Comparison of ENCODE assay signal across 20 cellular contexts in the genomic region with DNA sequence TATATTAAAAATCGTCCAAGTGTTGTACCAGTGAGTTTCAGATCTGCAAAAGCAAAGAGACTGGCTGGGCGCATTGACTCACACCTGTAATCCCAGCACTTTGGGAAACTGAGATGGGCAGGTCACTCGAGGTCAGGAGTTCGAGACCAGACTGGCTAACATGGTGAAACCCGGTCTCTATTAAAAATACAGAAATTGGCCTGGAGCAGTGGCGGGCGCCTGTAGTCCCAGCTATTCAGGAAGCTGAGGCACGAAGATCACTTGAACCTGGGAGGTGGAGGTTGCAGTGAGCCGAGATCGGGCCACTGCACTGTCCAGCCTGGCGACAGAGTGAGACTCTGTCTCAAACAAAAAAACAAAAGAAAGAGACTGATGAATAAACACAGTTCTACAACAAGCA. TPM values are rescaled to one million over a fixed set of nuclear protein-coding genes. Genes with fewer than 3 reads are reported as not detected.
DNase-seq lines count a peak whose midpoint lies in the region; ATAC-seq and TF ChIP-seq lines count a peak whose summit lies in the region.
"Had no signal": no experiment of that assay in that cellular context is flagged by ENCODE, and none has a peak within 500 bp of the region (broad histone marks: within the 10 kb centered on the region; RNA-seq: fewer than 3 reads in every experiment).

No MANE protein-coding gene starts in this region.

- POLR2A ChIA-PET in Caco-2 (lab: Charles Lee) (no interaction called here), RWPE1 (lab: Yijun Ruan, JAX; ENCODE audit: low non-redundant PET) (no interaction called here)

- BruUV-seq in Caco-2 (replicated peaks; lab: Mats Ljungman, UMichigan), result no TSS peak

- H3K36me3 ChIP-seq in Caco-2 (ENCODE audit: control insufficient read depth, insufficient read depth, low read length) (no peaks in the 10 kb centered on the region), esophagus squamous epithelium (no peaks in the 10 kb centered on the region), trophoblast cell (ENCODE audit: control insufficient read depth in 1 of 2, insufficient read depth in 2 of 2, low read length in 2 of 2) (no peaks in the 10 kb centered on the region)
- H3K36me3 ChIP-seq: BE2C, HAP-1 had no signal

- H3K14ac ChIP-seq in trophoblast cell (ENCODE audit: low read length), result no peak overlapping the region

- no peak overlapping the region for H2AFZ ChIP-seq in trophoblast cell (ENCODE audit: insufficient read depth, low read length, poor library complexity)

- H3K4me1 ChIP-seq in Caco-2 (peaks cover 27% of the 10 kb centered on the region), esophagus squamous epithelium (peaks cover 30 to 60% (median 51%) of the 10 kb centered on the region in 3 donors), trophoblast cell (ENCODE audit: control insufficient read depth in 1 of 2, insufficient read depth in 2 of 2, low read length in 2 of 2) (peaks cover 8 to 9% of the 10 kb centered on the region in 2 experiments)
- H3K4me1 ChIP-seq: BE2C, HAP-1 had no signal

- H3K4me3 ChIP-seq in Caco-2 (ENCODE audit: low read depth, low read length) (no peak overlapping the region), esophagus squamous epithelium (no peak overlapping the region), trophoblast cell (ENCODE audit: low read depth, low read length) (no peak overlapping the region)
- H3K4me3 ChIP-seq: HAP-1 had no signal

- no peak overlapping the region for H3K18ac ChIP-seq in trophoblast cell (ENCODE audit: low read length)

- no peak for ATAC-seq in GM21619 (IDR thresholded peaks at IDR 0.05; ENCODE audit: unreplicated experiment)
- ATAC-seq in activated naive CD8-positive, alpha-beta T cell treated with anti-CD3 and anti-CD28 coated beads, Interleukin-2, amount 50 U/mL, for 24 hours, result no peak

- H3K9me3 ChIP-seq in Caco-2 (no peaks in the 10 kb centered on the region), esophagus squamous epithelium (no peaks in the 10 kb centered on the region), trophoblast cell (ENCODE audit: insufficient read depth, low read depth, low read length) (no peaks in the 10 kb centered on the region)
- H3K9me3 ChIP-seq: BE2C, HAP-1 had no signal

- peak overlapping the region; percentile 79 for H3K27ac Mint-ChIP-seq in Caco-2 (ENCODE audit: unreplicated experiment)
- no peak overlapping the region for H3K27ac Mint-ChIP-seq in activated naive CD8-positive, alpha-beta T cell treated with anti-CD3 and anti-CD28 coated beads, Interleukin-2, amount 50 U/mL, for 24 hours
- H3K27ac Mint-ChIP-seq: CD4-positive, alpha-beta T cell had no signal

- no peak overlapping the region for H2BK5ac ChIP-seq in trophoblast cell (ENCODE audit: low read depth, low read length, poor library complexity)

- no peak overlapping the region for H3K4me2 ChIP-seq in trophoblast cell (ENCODE audit: low read length)

- WGBS in esophagus squamous epithelium, 2 donors, result 53 to 78% methylated on average over 10 to 11 of the region's 11 CpGs
- WGBS in trophoblast cell (ENCODE audit: extremely low coverage, insufficient coverage, insufficient read length), result no CpG with 5 or more reads among the region's 11 CpGs

- H3K9me3 Mint-ChIP-seq in Caco-2 (ENCODE audit: unreplicated experiment), result no peaks in the 10 kb centered on the region
- H3K9me3 Mint-ChIP-seq in activated naive CD8-positive, alpha-beta T cell treated with anti-CD3 and anti-CD28 coated beads, Interleukin-2, amount 50 U/mL, for 24 hours, result no peaks in the 10 kb centered on the region
- H3K9me3 Mint-ChIP-seq: CD4-positive, alpha-beta T cell; IgD-negative memory B cell had no signal

- H4K8ac ChIP-seq in trophoblast cell (ENCODE audit: low read depth, low read length), result no peak overlapping the region

- H3K27me3 ChIP-seq in Caco-2 (replicated peaks; ENCODE audit: control insufficient read depth, insufficient read depth, low read length), result no peaks in the 10 kb centered on the region
- no peaks in the 10 kb centered on the region for H3K27me3 ChIP-seq in esophagus squamous epithelium
- H3K27me3 ChIP-seq in trophoblast cell (ENCODE audit: insufficient read depth, low read length), result no peaks in the 10 kb centered on the region
- H3K27me3 ChIP-seq: BE2C had no signal

- intact Hi-C loops in Caco-2 (cut with micrococcal nuclease; ENCODE audit: unreplicated experiment), result no loop called here
- intact Hi-C loops in esophagus squamous epithelium (cut with DNase I), result no loop called here

- H3K4me1 Mint-ChIP-seq in Caco-2 (ENCODE audit: low read depth, unreplicated experiment), result peaks cover 26% of the 10 kb centered on the region
- H3K4me1 Mint-ChIP-seq in activated naive CD8-positive, alpha-beta T cell treated with anti-CD3 and anti-CD28 coated beads, Interleukin-2, amount 50 U/mL, for 24 hours, result peaks cover 8% of the 10 kb centered on the region

- H3K9ac ChIP-seq in trophoblast cell (ENCODE audit: low read length), result no peak overlapping the region

- peak overlapping the region; percentile 64 for H3K27ac ChIP-seq in RWPE1
- peak overlapping the region; percentile 19 to 62 (median 58) for H3K27ac ChIP-seq in esophagus squamous epithelium
- H3K27ac ChIP-seq in trophoblast cell (ENCODE audit: low read depth, low read length), result no peak overlapping the region

- no peaks in the 10 kb centered on the region for H3K79me1 ChIP-seq in trophoblast cell (ENCODE audit: low read length)

- no peak for TF ChIP-seq POLR2A in esophagus squamous epithelium (IDR thresholded peaks at IDR 0.05)

- no peak overlapping the region for H4K12ac ChIP-seq in trophoblast cell (ENCODE audit: low read depth, low read length)

- CTCF ChIA-PET in Caco-2 (lab: Charles Lee) (no interaction called here), RWPE1 (lab: Yijun Ruan, JAX) (interaction anchor here (1.0 kb wide), 1 partner anchor 22 kb away, joined by 5 read pairs; no protein-coding TSS in a partner anchor)

- TF ChIP-seq CTCF in Caco-2 (IDR thresholded peaks at IDR 0.05; ENCODE audit: insufficient read depth in 1 of 2, low read depth in 1 of 2, low read length in 1 of 2, severe bottlenecking in 1 of 2, unreplicated experiment in 1 of 2) (no peak), RWPE1 (conservative IDR thresholded peaks at IDR 0.05; ENCODE audit: low read depth) (no peak), esophagus squamous epithelium (IDR thresholded peaks at IDR 0.05) (no peak)

- no peak overlapping the region for H4K91ac ChIP-seq in trophoblast cell (ENCODE audit: low read depth, low read length)

- no peak overlapping the region for H3K4ac ChIP-seq in trophoblast cell (ENCODE audit: low read depth, low read length)

- no peak overlapping the region for H3K4me3 Mint-ChIP-seq in Caco-2 (ENCODE audit: unreplicated experiment)
- no peak overlapping the region for H3K4me3 Mint-ChIP-seq in activated naive CD8-positive, alpha-beta T cell treated with anti-CD3 and anti-CD28 coated beads, Interleukin-2, amount 50 U/mL, for 24 hours
- H3K4me3 Mint-ChIP-seq: CD4-positive, alpha-beta T cell; IgD-negative memory B cell had no signal

- no peak overlapping the region for H2BK12ac ChIP-seq in trophoblast cell (ENCODE audit: low read length)

- no peak overlapping the region for H2AK5ac ChIP-seq in trophoblast cell (ENCODE audit: low read length)

- H3K36me3 Mint-ChIP-seq in Caco-2 (ENCODE audit: insufficient read depth, unreplicated experiment), result no peaks in the 10 kb centered on the region
- no peaks in the 10 kb centered on the region for H3K36me3 Mint-ChIP-seq in activated naive CD8-positive, alpha-beta T cell treated with anti-CD3 and anti-CD28 coated beads, Interleukin-2, amount 50 U/mL, for 24 hours (ENCODE audit: low read depth)
- H3K36me3 Mint-ChIP-seq: IgD-negative memory B cell had no signal

- no peak overlapping the region for H2BK120ac ChIP-seq in trophoblast cell (ENCODE audit: insufficient read depth, low read length, poor library complexity)

- no peaks in the 10 kb centered on the region for H3K27me3 Mint-ChIP-seq in Caco-2 (ENCODE audit: insufficient read depth, unreplicated experiment)
- H3K27me3 Mint-ChIP-seq in activated naive CD8-positive, alpha-beta T cell treated with anti-CD3 and anti-CD28 coated beads, Interleukin-2, amount 50 U/mL, for 24 hours, result no peaks in the 10 kb centered on the region
- H3K27me3 Mint-ChIP-seq: CD4-positive, alpha-beta T cell had no signal

- no peak for DNase-seq in Caco-2
- DNase-seq in RWPE1 (ENCODE audit: low spot score), result no peak
- DNase-seq in esophagus squamous epithelium (lab: John Stamatoyannopoulos, UW), result no peak
- DNase-seq in trophoblast cell, result peak; percentile 84 to 89
- no peak for DNase-seq in stimulated activated CD4-positive, alpha-beta T cell treated with anti-CD3 and anti-CD28 coated beads, Interleukin-12 subunit alpha, Interleukin-12 subunit beta, amount 100 ng/mL, for 4 hours
- no peak for DNase-seq in NCI-H2107 (lab: John Stamatoyannopoulos, UW)
- DNase-seq in activated naive CD8-positive, alpha-beta T cell treated with anti-CD3 and anti-CD28 coated beads, Interleukin-2, amount 50 U/mL, for 24 hours, result no peak
- DNase-seq: BE2C; CD4-positive, alpha-beta T cell; DMS79 treated with DMSO at 0.1 percent for 48 hours; MV-4-11; NCI-H1436; NCI-H2029 treated with DMSO at 0.1 percent for 48 hours; NCI-H510A; NCI-H774 had no signal

- peaks cover 2% of the 10 kb centered on the region for H3K79me2 ChIP-seq in trophoblast cell (ENCODE audit: control insufficient read depth, insufficient read depth, low read length, poor library complexity)

- H3K23ac ChIP-seq in trophoblast cell (ENCODE audit: low read length), result no peak overlapping the region

RNA-seq across cellular contexts. Expression of a gene that starts 18.3 kb away (rescaled TPM):
- total RNA-seq in Caco-2 (2022) (104 and 121 TPM in 2 replicates), esophagus squamous epithelium (10 to 100 TPM; 42.3 to 60.4 (median 47.9) TPM)
- 119 and 122 TPM in 2 replicates for polyA plus RNA-seq in trophoblast cell (2013)

RNA-seq across cellular contexts. Expression of a gene that starts 54.6 kb away (rescaled TPM):
- total RNA-seq in Caco-2 (2022), result 0.97 and 2.1 TPM in 2 replicates
- not detected for total RNA-seq in esophagus squamous epithelium
- not detected in 2 replicates for polyA plus RNA-seq in trophoblast cell (2013)
- total RNA-seq: CD4-positive, alpha-beta T cell; G401; HT1080 had no signal
- polyA plus RNA-seq: IgD-negative memory B cell had no signal

Comparison
In these comparisons a context has a peak if more than half of its experiments do, and no peak if none do; other contexts are left out.
1. DNase-seq: peak in trophoblast cell (2 of 2); none in Caco-2 (0 of 2), RWPE1 (single experiment), esophagus squamous epithelium (single experiment), stimulated activated CD4-positive, alpha-beta T cell treated with anti-CD3 and anti-CD28 coated beads, Interleukin-12 subunit alpha, Interleukin-12 subunit beta, amount 100 ng/mL, for 4 hours (single experiment), NCI-H2107 (single experiment) and activated naive CD8-positive, alpha-beta T cell treated with anti-CD3 and anti-CD28 coated beads, Interleukin-2, amount 50 U/mL, for 24 hours (single experiment).